1 cellular context compared by ENCODE assay signal in the genomic region with DNA sequence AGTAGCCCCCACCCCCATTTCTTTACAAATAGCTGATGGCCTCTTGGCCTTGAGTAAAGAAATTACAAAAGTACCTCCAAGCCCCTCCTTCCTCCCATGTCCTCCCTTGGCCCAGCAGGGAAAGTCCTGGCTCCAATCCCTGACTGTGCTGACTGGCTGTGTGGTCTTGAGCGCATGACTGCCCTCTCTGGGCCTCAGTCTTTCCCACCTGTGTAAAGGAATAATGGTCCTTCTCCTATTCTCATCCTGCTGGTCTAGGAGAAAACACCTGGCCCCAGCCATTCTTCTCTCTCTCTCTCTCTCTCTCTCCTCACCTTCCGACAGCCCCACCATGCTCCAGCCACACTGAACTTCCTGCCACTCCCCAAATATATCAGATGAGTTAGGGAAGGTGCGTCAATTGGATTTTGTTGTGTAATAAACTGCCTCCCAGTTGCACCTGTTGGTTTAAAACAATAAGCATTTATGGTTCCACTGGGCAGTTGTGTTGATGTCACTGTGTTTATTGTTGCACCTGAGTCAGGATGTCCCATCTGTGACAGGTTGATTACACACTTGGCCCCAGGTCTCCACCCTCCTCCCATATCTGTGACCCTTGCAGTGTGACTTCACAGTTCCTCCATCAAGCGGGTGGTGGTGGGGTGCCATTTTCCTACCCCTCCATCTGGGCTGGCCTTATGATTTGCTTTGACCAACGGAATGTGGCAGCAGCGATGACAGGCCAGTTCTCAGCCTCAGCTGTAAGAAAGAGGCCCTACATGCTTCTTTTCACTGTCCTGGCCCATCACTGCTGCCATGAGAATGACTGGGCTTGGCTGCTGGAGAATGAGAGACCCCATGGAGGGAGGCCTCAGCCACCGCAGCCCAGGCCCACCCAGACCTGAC.
TF ChIP-seq lines count a peak whose summit lies in the region.

No MANE protein-coding gene starts in this region.

TF ChIP-seq in GM23338, 12 proteins besides CTCF, POLR2A, EP300 and RAD21 (continued from another document):
- TF ChIP-seq, protein P1, sequence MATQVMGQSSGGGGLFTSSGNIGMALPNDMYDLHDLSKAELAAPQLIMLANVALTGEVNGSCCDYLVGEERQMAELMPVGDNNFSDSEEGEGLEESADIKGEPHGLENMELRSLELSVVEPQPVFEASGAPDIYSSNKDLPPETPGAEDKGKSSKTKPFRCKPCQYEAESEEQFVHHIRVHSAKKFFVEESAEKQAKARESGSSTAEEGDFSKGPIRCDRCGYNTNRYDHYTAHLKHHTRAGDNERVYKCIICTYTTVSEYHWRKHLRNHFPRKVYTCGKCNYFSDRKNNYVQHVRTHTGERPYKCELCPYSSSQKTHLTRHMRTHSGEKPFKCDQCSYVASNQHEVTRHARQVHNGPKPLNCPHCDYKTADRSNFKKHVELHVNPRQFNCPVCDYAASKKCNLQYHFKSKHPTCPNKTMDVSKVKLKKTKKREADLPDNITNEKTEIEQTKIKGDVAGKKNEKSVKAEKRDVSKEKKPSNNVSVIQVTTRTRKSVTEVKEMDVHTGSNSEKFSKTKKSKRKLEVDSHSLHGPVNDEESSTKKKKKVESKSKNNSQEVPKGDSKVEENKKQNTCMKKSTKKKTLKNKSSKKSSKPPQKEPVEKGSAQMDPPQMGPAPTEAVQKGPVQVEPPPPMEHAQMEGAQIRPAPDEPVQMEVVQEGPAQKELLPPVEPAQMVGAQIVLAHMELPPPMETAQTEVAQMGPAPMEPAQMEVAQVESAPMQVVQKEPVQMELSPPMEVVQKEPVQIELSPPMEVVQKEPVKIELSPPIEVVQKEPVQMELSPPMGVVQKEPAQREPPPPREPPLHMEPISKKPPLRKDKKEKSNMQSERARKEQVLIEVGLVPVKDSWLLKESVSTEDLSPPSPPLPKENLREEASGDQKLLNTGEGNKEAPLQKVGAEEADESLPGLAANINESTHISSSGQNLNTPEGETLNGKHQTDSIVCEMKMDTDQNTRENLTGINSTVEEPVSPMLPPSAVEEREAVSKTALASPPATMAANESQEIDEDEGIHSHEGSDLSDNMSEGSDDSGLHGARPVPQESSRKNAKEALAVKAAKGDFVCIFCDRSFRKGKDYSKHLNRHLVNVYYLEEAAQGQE (IDR thresholded peaks at IDR 0.05; ENCODE audit: unreplicated experiment) = no peak
- no peak for TF ChIP-seq JUNB (IDR thresholded peaks at IDR 0.05; ENCODE audit: unreplicated experiment)
- no peak for TF ChIP-seq ZNF331 (CRISPR knock-in tag; IDR thresholded peaks at IDR 0.05; ENCODE audit: low read depth)
- TF ChIP-seq, protein P2, sequence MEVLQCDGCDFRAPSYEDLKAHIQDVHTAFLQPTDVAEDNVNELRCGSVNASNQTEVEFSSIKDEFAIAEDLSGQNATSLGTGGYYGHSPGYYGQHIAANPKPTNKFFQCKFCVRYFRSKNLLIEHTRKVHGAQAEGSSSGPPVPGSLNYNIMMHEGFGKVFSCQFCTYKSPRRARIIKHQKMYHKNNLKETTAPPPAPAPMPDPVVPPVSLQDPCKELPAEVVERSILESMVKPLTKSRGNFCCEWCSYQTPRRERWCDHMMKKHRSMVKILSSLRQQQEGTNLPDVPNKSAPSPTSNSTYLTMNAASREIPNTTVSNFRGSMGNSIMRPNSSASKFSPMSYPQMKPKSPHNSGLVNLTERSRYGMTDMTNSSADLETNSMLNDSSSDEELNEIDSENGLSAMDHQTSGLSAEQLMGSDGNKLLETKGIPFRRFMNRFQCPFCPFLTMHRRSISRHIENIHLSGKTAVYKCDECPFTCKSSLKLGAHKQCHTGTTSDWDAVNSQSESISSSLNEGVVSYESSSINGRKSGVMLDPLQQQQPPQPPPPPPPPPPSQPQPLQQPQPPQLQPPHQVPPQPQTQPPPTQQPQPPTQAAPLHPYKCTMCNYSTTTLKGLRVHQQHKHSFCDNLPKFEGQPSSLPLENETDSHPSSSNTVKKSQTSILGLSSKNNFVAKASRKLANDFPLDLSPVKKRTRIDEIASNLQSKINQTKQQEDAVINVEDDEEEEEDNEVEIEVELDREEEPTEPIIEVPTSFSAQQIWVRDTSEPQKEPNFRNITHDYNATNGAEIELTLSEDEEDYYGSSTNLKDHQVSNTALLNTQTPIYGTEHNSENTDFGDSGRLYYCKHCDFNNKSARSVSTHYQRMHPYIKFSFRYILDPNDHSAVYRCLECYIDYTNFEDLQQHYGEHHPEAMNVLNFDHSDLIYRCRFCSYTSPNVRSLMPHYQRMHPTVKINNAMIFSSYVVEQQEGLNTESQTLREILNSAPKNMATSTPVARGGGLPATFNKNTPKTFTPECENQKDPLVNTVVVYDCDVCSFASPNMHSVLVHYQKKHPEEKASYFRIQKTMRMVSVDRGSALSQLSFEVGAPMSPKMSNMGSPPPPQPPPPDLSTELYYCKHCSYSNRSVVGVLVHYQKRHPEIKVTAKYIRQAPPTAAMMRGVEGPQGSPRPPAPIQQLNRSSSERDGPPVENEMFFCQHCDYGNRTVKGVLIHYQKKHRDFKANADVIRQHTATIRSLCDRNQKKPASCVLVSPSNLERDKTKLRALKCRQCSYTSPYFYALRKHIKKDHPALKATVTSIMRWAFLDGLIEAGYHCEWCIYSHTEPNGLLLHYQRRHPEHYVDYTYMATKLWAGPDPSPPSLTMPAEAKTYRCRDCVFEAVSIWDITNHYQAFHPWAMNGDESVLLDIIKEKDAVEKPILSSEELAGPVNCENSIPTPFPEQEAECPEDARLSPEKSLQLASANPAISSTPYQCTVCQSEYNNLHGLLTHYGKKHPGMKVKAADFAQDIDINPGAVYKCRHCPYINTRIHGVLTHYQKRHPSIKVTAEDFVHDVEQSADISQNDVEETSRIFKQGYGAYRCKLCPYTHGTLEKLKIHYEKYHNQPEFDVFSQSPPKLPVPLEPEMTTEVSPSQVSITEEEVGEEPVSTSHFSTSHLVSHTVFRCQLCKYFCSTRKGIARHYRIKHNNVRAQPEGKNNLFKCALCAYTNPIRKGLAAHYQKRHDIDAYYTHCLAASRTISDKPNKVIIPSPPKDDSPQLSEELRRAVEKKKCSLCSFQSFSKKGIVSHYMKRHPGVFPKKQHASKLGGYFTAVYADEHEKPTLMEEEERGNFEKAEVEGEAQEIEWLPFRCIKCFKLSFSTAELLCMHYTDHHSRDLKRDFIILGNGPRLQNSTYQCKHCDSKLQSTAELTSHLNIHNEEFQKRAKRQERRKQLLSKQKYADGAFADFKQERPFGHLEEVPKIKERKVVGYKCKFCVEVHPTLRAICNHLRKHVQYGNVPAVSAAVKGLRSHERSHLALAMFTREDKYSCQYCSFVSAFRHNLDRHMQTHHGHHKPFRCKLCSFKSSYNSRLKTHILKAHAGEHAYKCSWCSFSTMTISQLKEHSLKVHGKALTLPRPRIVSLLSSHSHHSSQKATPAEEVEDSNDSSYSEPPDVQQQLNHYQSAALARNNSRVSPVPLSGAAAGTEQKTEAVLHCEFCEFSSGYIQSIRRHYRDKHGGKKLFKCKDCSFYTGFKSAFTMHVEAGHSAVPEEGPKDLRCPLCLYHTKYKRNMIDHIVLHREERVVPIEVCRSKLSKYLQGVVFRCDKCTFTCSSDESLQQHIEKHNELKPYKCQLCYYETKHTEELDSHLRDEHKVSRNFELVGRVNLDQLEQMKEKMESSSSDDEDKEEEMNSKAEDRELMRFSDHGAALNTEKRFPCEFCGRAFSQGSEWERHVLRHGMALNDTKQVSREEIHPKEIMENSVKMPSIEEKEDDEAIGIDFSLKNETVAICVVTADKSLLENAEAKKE (CRISPR knock-in tag; IDR thresholded peaks at IDR 0.05) = no peak
- no peak for TF ChIP-seq NANOG (IDR thresholded peaks at IDR 0.05; ENCODE audit: borderline replicate concordance)
- no peak for TF ChIP-seq ZNF114 (CRISPR knock-in tag; IDR thresholded peaks at IDR 0.05)
